ENCODE assay signal across 1 cellular context in genomic region chr1:6909857-6910256, GRCh38.
TF ChIP-seq lines count a peak whose summit lies in the region.

No MANE protein-coding gene starts in this region.

TF ChIP-seq in HepG2, 621 proteins besides CTCF, POLR2A, EP300 and RAD21 (continued from another document and continues in another):
- TF ChIP-seq HMGXB4 (CRISPR knock-in tag; IDR thresholded peaks at IDR 0.05; ENCODE audit: borderline replicate concordance in 1 of 2, low read depth in 1 of 2): 0 out of 4 replicates have a peak, but pooled peaks of 1 of the 2 experiments have one; percentile 26
- no peak for TF ChIP-seq POGK (CRISPR knock-in tag; conservative IDR thresholded peaks at IDR 0.05)
- TF ChIP-seq XRCC5 (optimal IDR thresholded peaks at IDR 0.05; ENCODE audit: low read length): peak; percentile 36
- no peak for TF ChIP-seq ZNF691 (CRISPR knock-in tag; IDR thresholded peaks at IDR 0.05; ENCODE audit: borderline replicate concordance, low read depth)
- no peak for TF ChIP-seq SAFB2 (CRISPR knock-in tag; IDR thresholded peaks at IDR 0.05; ENCODE audit: borderline replicate concordance, low read depth)
- no peak for TF ChIP-seq ZSCAN9 (CRISPR knock-in tag; IDR thresholded peaks at IDR 0.05; ENCODE audit: borderline replicate concordance)
- TF ChIP-seq AHDC1 (CRISPR knock-in tag; IDR thresholded peaks at IDR 0.05; ENCODE audit: borderline replicate concordance): peak; percentile 77
- no peak for TF ChIP-seq MEF2D (CRISPR knock-in tag; IDR thresholded peaks at IDR 0.05)
- TF ChIP-seq MED13 (CRISPR knock-in tag; IDR thresholded peaks at IDR 0.05): no peak
- TF ChIP-seq ZNF230 (CRISPR knock-in tag; IDR thresholded peaks at IDR 0.05): no peak
- TF ChIP-seq ZNF776 (CRISPR knock-in tag; IDR thresholded peaks at IDR 0.05): no peak
- TF ChIP-seq ZNF580 (CRISPR knock-in tag; IDR thresholded peaks at IDR 0.05; ENCODE audit: borderline replicate concordance, low read depth): no peak
- no peak for TF ChIP-seq PATZ1 (CRISPR knock-in tag; IDR thresholded peaks at IDR 0.05)
- no peak for TF ChIP-seq ERF (CRISPR knock-in tag; IDR thresholded peaks at IDR 0.05)
- no peak for TF ChIP-seq ARNT (IDR thresholded peaks at IDR 0.05)
- TF ChIP-seq PHF20 (CRISPR knock-in tag; IDR thresholded peaks at IDR 0.05): no peak
- TF ChIP-seq ZNF329 (CRISPR knock-in tag; IDR thresholded peaks at IDR 0.05; ENCODE audit: low read depth): no peak
- TF ChIP-seq XBP1 (CRISPR knock-in tag; IDR thresholded peaks at IDR 0.05): no peak
- TF ChIP-seq BRCA1 (CRISPR knock-in tag; IDR thresholded peaks at IDR 0.05): no peak
- TF ChIP-seq RBM22 (optimal IDR thresholded peaks at IDR 0.05; ENCODE audit: low read length): no peak
- TF ChIP-seq HBP1 (CRISPR knock-in tag; IDR thresholded peaks at IDR 0.05; ENCODE audit: low read depth): no peak
- peak; percentile 71; the same call in 1 of the 2 replicates for TF ChIP-seq ZBTB20 (CRISPR knock-in tag; IDR thresholded peaks at IDR 0.05; ENCODE audit: borderline replicate concordance, low read depth)
- no peak for TF ChIP-seq RORA (CRISPR knock-in tag; IDR thresholded peaks at IDR 0.05)
- no peak for TF ChIP-seq ZNF253 (CRISPR knock-in tag; IDR thresholded peaks at IDR 0.05; ENCODE audit: borderline replicate concordance)
- no peak for TF ChIP-seq SUZ12 (IDR thresholded peaks at IDR 0.05; ENCODE audit: low read depth, low read length)
- peak; percentile 80 for TF ChIP-seq GFI1 (CRISPR knock-in tag; IDR thresholded peaks at IDR 0.05; ENCODE audit: borderline replicate concordance)
- TF ChIP-seq ZKSCAN1 (IDR thresholded peaks at IDR 0.05; ENCODE audit: low read length): no peak
- TF ChIP-seq MYNN (CRISPR knock-in tag; IDR thresholded peaks at IDR 0.05; ENCODE audit: low read depth): no peak
- no peak for TF ChIP-seq SATB2 (CRISPR knock-in tag; IDR thresholded peaks at IDR 0.05)
- no peak for TF ChIP-seq ZNF850 (CRISPR knock-in tag; conservative IDR thresholded peaks at IDR 0.05)
- TF ChIP-seq HOXA3 (CRISPR knock-in tag; IDR thresholded peaks at IDR 0.05): 0 out of 2 replicates have a peak, but pooled peaks have one; percentile 46
- TF ChIP-seq ZNF225 (CRISPR knock-in tag; IDR thresholded peaks at IDR 0.05): no peak
- no peak for TF ChIP-seq ARHGAP35 (CRISPR knock-in tag; IDR thresholded peaks at IDR 0.05; ENCODE audit: borderline replicate concordance)
- TF ChIP-seq ZNF235 (CRISPR knock-in tag; IDR thresholded peaks at IDR 0.05; ENCODE audit: borderline replicate concordance): no peak
- TF ChIP-seq E2F2 (CRISPR knock-in tag; IDR thresholded peaks at IDR 0.05; ENCODE audit: borderline replicate concordance): no peak
- TF ChIP-seq FIP1L1 (IDR thresholded peaks at IDR 0.05; ENCODE audit: borderline replicate concordance, insufficient read depth, low read depth, low read length): no peak
- 0 out of 2 replicates have a peak, but pooled peaks have one; percentile 13 for TF ChIP-seq TCF7 (IDR thresholded peaks at IDR 0.05; ENCODE audit: low read depth)
- TF ChIP-seq SALL1 (CRISPR knock-in tag; IDR thresholded peaks at IDR 0.05): peak; percentile 65
- TF ChIP-seq KLF15 (CRISPR knock-in tag; IDR thresholded peaks at IDR 0.05; ENCODE audit: borderline replicate concordance): no peak
- TF ChIP-seq NFKB2 (CRISPR knock-in tag; IDR thresholded peaks at IDR 0.05; ENCODE audit: borderline replicate concordance): no peak
- no peak for TF ChIP-seq ZNF615 (CRISPR knock-in tag; IDR thresholded peaks at IDR 0.05; ENCODE audit: borderline replicate concordance)
- TF ChIP-seq STAT5B (CRISPR knock-in tag; IDR thresholded peaks at IDR 0.05): no peak
- no peak for TF ChIP-seq BCLAF1 (IDR thresholded peaks at IDR 0.05)
- TF ChIP-seq BRF2 (CRISPR knock-in tag; IDR thresholded peaks at IDR 0.05): no peak
- no peak for TF ChIP-seq MTF2 (CRISPR knock-in tag; IDR thresholded peaks at IDR 0.05; ENCODE audit: borderline replicate concordance)
- no peak for TF ChIP-seq SOX6 (IDR thresholded peaks at IDR 0.05)
- peak; percentile 87 for TF ChIP-seq SOX6 (CRISPR knock-in tag; IDR thresholded peaks at IDR 0.05)
- 0 out of 2 replicates have a peak, but pooled peaks have one; percentile 21 for TF ChIP-seq GATA4 (IDR thresholded peaks at IDR 0.05; ENCODE audit: borderline replicate concordance, low read depth)
